Comparison of ENCODE assay signal across 9 cellular contexts in the genomic region with DNA sequence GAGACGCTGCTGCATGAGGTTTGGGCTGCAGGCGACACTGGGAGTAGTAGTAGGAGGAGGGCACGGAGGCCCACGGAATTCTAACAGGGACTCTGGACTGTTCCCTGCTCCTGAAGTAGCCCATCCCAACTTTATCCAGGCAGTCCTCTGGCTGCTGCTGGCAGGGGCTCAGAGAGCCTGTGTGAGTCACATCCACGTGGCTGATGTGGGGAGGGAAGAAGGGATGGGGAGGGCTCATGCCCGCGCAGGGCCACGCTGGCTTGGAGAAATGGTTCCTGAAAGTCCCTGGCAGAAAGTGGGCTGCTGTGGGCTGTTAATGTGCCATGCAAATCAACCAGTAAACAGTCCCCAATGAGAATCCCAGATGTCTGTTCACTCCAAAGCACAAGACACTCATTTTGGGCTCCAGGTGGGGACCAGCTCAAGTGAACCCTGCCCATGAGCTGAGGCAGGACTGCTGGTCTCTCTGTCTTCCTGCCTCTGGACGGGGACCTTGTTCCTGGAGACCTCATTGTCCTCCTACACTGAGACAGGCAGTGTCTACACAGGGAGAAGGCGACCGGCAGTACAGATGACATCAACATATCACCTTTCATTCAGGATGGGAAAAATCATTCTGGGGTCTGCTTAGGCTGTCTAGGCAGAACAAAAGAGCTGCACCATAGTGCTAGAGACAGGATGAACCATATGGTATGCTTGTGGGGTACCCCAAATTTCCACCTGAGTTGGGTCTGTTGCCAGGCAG. TPM values are rescaled to one million over a fixed set of nuclear protein-coding genes. Genes with fewer than 3 reads are reported as not detected.
A peak's percentile ranks its signal among the peaks of the same experiment; 100 is the strongest.
DNase-seq lines count a peak whose midpoint lies in the region; ATAC-seq, FAIRE-seq and TF ChIP-seq lines count a peak whose summit lies in the region.
"Had no signal": no experiment of that assay in that cellular context is flagged by ENCODE, and none has a peak within 500 bp of the region (broad histone marks: within the 10 kb centered on the region; RNA-seq: fewer than 3 reads in every experiment).

No MANE protein-coding gene starts in this region.

- no peaks in the 10 kb centered on the region for H3K4me1 ChIP-seq in HepG2 (ENCODE audit: insufficient read depth, low read length)

- peak; percentile 60 for DNase-seq in HT1080 (ENCODE audit: low read depth)
- DNase-seq in HepG2 (ENCODE audit: low spot score): no peak
- peak in 47 of 49 donors; percentile 12 to 86 (median 66) for DNase-seq in substantia nigra (lab: John Stamatoyannopoulos, UW)
- DNase-seq in GDM1 (lab: John Stamatoyannopoulos, UW): no peak
- no peak for DNase-seq in activated naive CD4-positive, alpha-beta T cell treated with anti-CD3 and anti-CD28 coated beads for 36 hours
- no peak for DNase-seq in NCI-H1436 treated with DMSO at 0.1 percent for 48 hours (lab: John Stamatoyannopoulos, UW)

- CTCF ChIA-PET in HepG2 (lab: Yijun Ruan, JAX; ENCODE audit: low intra/inter-chr PET ratio, low total read pairs): no interaction called here
- CTCF ChIA-PET in activated naive CD4-positive, alpha-beta T cell treated with anti-CD3 and anti-CD28 coated beads for 36 hours (lab: Charles Lee): interaction anchor here (0.8 kb wide), 1 partner anchor 141 kb away, joined by 3 read pairs; no protein-coding TSS in a partner anchor

- TF ChIP-seq CTCF in HepG2 (CRISPR knock-in tag; IDR thresholded peaks at IDR 0.05): no peak

- no peaks in the 10 kb centered on the region for H3K36me3 Mint-ChIP-seq in activated naive CD4-positive, alpha-beta T cell treated with anti-CD3 and anti-CD28 coated beads for 36 hours (ENCODE audit: low read depth)

- H4K20me1 ChIP-seq in HepG2 (ENCODE audit: insufficient read depth, low read length): no peaks in the 10 kb centered on the region

- H3K9ac ChIP-seq in HepG2 (ENCODE audit: insufficient read depth, low read depth, low read length): no peak overlapping the region

- H3K27me3 Mint-ChIP-seq in activated naive CD4-positive, alpha-beta T cell treated with anti-CD3 and anti-CD28 coated beads for 36 hours (ENCODE audit: low read depth): peaks cover 25% of the 10 kb centered on the region

- H2AFZ ChIP-seq in HepG2 (ENCODE audit: low read length): no peak overlapping the region

- intact Hi-C loops in HepG2 (cut with micrococcal nuclease; ENCODE audit: unreplicated experiment): no loop called here
- intact Hi-C loops in activated naive CD4-positive, alpha-beta T cell treated with anti-CD3 and anti-CD28 coated beads for 36 hours (cut with micrococcal nuclease): no loop called here

- H3K4me1 Mint-ChIP-seq in activated naive CD4-positive, alpha-beta T cell treated with anti-CD3 and anti-CD28 coated beads for 36 hours (ENCODE audit: low read depth): no peaks in the 10 kb centered on the region

- TF ChIP-seq POLR2A in HepG2 (IDR thresholded peaks at IDR 0.05; ENCODE audit: insufficient read depth in 1 of 2, low read depth in 2 of 2, low read length in 2 of 2): no peak

- no peaks in the 10 kb centered on the region for H3K36me3 ChIP-seq in HepG2 (replicated peaks in 1 of 2; ENCODE audit: control insufficient read depth in 1 of 2, insufficient read depth in 2 of 2, low read length in 2 of 2)

- no peak overlapping the region for H3K4me3 ChIP-seq in HepG2 (replicated peaks in 1 of 3; ENCODE audit: insufficient read depth in 1 of 3, low read depth in 2 of 3, low read length in 3 of 3)

- in situ Hi-C loops in HepG2 (cut with HindIII; ENCODE audit: extremely low pct_ligation_motif_present, low pct_unique_long_range_greater_than_20kb): no loop called here

- no peak overlapping the region for H3K27ac Mint-ChIP-seq in activated naive CD4-positive, alpha-beta T cell treated with anti-CD3 and anti-CD28 coated beads for 36 hours

- TF ChIP-seq EP300 in HepG2 (IDR thresholded peaks at IDR 0.05; ENCODE audit: low read depth in 2 of 2, low read length in 2 of 2) (no peak), HepG2 (CRISPR knock-in tag; IDR thresholded peaks at IDR 0.05; ENCODE audit: borderline replicate concordance) (no peak)

- peak overlapping the region; percentile 41 for H3K27ac ChIP-seq in cingulate gyrus (ENCODE audit: low read depth, low read length)
- H3K27ac ChIP-seq in HepG2 (ENCODE audit: extremely low read length, insufficient read depth, low read length): no peak overlapping the region
- H3K27ac ChIP-seq in substantia nigra (ENCODE audit: low read depth, low read length, poor library complexity, severe bottlenecking): no peak overlapping the region

- H3K79me2 ChIP-seq in HepG2 (ENCODE audit: insufficient read depth, low read length): no peaks in the 10 kb centered on the region

- no TSS peak for BruUV-seq in HepG2 (replicated peaks; lab: Mats Ljungman, UMichigan)

- TF ChIP-seq RAD21 in HepG2 (CRISPR knock-in tag; IDR thresholded peaks at IDR 0.05): no peak

- H3K9me3 ChIP-seq in HepG2 (ENCODE audit: low read length): no peaks in the 10 kb centered on the region

- 9% methylated on average over 8 of the region's 11 CpGs for WGBS in HepG2 (ENCODE audit: low lambda C conversion rate)

- no peak overlapping the region for H3K4me3 Mint-ChIP-seq in activated naive CD4-positive, alpha-beta T cell treated with anti-CD3 and anti-CD28 coated beads for 36 hours

- H3K4me2 ChIP-seq in HepG2 (ENCODE audit: low read depth, low read length): no peak overlapping the region

- ATAC-seq in HepG2 (no peak; the same call in 1 of the 3 replicates), HG02840 (IDR thresholded peaks at IDR 0.05; ENCODE audit: low FRiP score, unreplicated experiment) (no peak)

- H3K9me3 Mint-ChIP-seq in activated naive CD4-positive, alpha-beta T cell treated with anti-CD3 and anti-CD28 coated beads for 36 hours: peaks cover 2% of the 10 kb centered on the region

- POLR2A ChIA-PET in HepG2 (lab: Yijun Ruan, JAX): no interaction called here

- peaks cover 0 to 15% of the 10 kb centered on the region in 2 experiments; a peak in 2 of 5 replicates for H3K27me3 ChIP-seq in HepG2 (ENCODE audit: control insufficient read depth in 1 of 2, insufficient read depth in 2 of 2, low read length in 2 of 2)

- FAIRE-seq in HepG2 (lab: Jason Lieb, UNC): no peak
- FAIRE-seq: GM19239 had no signal

TF ChIP-seq in HepG2, 621 proteins besides CTCF, POLR2A, EP300 and RAD21:
- no peak for TF ChIP-seq IRF9 (CRISPR knock-in tag; IDR thresholded peaks at IDR 0.05; ENCODE audit: borderline replicate concordance)
- peak; percentile 33; the same call in 1 of the 2 replicates for TF ChIP-seq FOSL2 (CRISPR knock-in tag; IDR thresholded peaks at IDR 0.05)

RNA-seq across cellular contexts. Expression of gene FMOD, which starts 57.7 kb away (rescaled TPM):
- total RNA-seq in HT1080 (2014; rRNA removed; shearing (Covaris generic)): 0.20 TPM in 1 of 2 replicates, not detected in the other
- polyA plus RNA-seq in HT1080 (2015; cell fraction: cytosol; rRNA removed): not detected in 2 replicates
- not detected in 2 replicates for polyA plus RNA-seq in HT1080 (2015; cell fraction: nucleus; rRNA removed)
- total RNA-seq in HepG2 (2016; rRNA removed; fragmentation: Illumina TruSeq; extraction: Trizol): not detected in 2 replicates
- total RNA-seq in HepG2 (2016; cell fraction: cytosol; rRNA removed; fragmentation: Illumina TruSeq; extraction: Trizol; ENCODE audit: low read depth): not detected in 2 replicates
- not detected in 2 replicates for total RNA-seq in HepG2 (2016; cell fraction: insoluble cytoplasmic fraction; rRNA removed; fragmentation: Illumina TruSeq; extraction: Trizol)
- not detected in 2 replicates for total RNA-seq in HepG2 (2016; cell fraction: membrane; rRNA removed; fragmentation: Illumina TruSeq; extraction: Trizol)
- not detected in 2 replicates for total RNA-seq in HepG2 (2016; cell fraction: nucleus; rRNA removed; fragmentation: Illumina TruSeq; extraction: Trizol)
- 0.04 and 0.08 TPM in 2 replicates for polyA plus RNA-seq in HepG2 (2011; rRNA removed)
- 0.08 TPM in 2 replicates for polyA plus RNA-seq in HepG2 (2011; cell fraction: cytosol; rRNA removed)
- not detected in 2 replicates for polyA plus RNA-seq in HepG2 (2011; cell fraction: nucleus; rRNA removed)
- polyA plus RNA-seq in HepG2 (2012): not detected in 2 replicates
- polyA plus RNA-seq in HepG2 (2016; cell fraction: cytosol; fragmentation: Illumina TruSeq; extraction: Trizol; ENCODE audit: low read depth): not detected in 2 replicates
- polyA plus RNA-seq in HepG2 (2016; cell fraction: insoluble cytoplasmic fraction; fragmentation: Illumina TruSeq; extraction: Trizol; ENCODE audit: low read depth): not detected in 2 replicates
- not detected in 2 replicates for polyA plus RNA-seq in HepG2 (2016; cell fraction: membrane; fragmentation: Illumina TruSeq; extraction: Trizol; ENCODE audit: low read depth)
- not detected in 2 replicates for polyA plus RNA-seq in HepG2 (2016; cell fraction: nucleus; fragmentation: Illumina TruSeq; extraction: Trizol; ENCODE audit: insufficient read depth, low read depth)
- not detected in 2 replicates for polyA minus RNA-seq in HepG2 (2011; rRNA and poly(A)+ RNA removed; ENCODE audit: low replicate concordance)
- not detected in 2 replicates for polyA minus RNA-seq in HepG2 (2011; cell fraction: cytosol; rRNA and poly(A)+ RNA removed)
- polyA minus RNA-seq in HepG2 (2011; cell fraction: nucleus; rRNA and poly(A)+ RNA removed): not detected in 2 replicates
- total RNA-seq in activated naive CD4-positive, alpha-beta T cell treated with anti-CD3 and anti-CD28 coated beads for 36 hours: 1 to 10 TPM; 5.3 to 5.8 TPM

Comparison
In these comparisons a context has a peak if more than half of its experiments do, and no peak if none do; other contexts are left out.
1. DNase-seq: peak in HT1080 (single experiment) and substantia nigra (47 of 49); none in HepG2 (single experiment), GDM1 (single experiment), activated naive CD4-positive, alpha-beta T cell treated with anti-CD3 and anti-CD28 coated beads for 36 hours (single experiment) and NCI-H1436 treated with DMSO at 0.1 percent for 48 hours (single experiment).